ENCODE assay signal across 8 cellular contexts in genomic region chr15:82502700-82503339, GRCh38. TPM values are rescaled to one million over a fixed set of nuclear protein-coding genes. Genes with fewer than 3 reads are reported as not detected.
DNase-seq lines count a peak whose midpoint lies in the region; ATAC-seq and TF ChIP-seq lines count a peak whose summit lies in the region.
"Not testable (repeated sequence)": the region's sequence is repeated elsewhere in the genome, so short reads cannot be mapped to it uniquely, and the experiment has no call there.

No MANE protein-coding gene starts in this region.

- POLR2A ChIA-PET in CD8-positive, alpha-beta T cell (lab: Charles Lee); WTC11 (lab: Charles Lee): not testable (repeated sequence)

- H3K4me1 Mint-ChIP-seq in CD8-positive, alpha-beta T cell (ENCODE audit: low read depth); WTC11; activated naive CD8-positive, alpha-beta T cell treated with anti-CD3 and anti-CD28 coated beads, Interleukin-2, amount 50 U/mL, for 24 hours; mesothelial cell of epicardium: not testable (repeated sequence)

- H3K4me1 ChIP-seq in CD8-positive, alpha-beta T cell (ENCODE audit: insufficient read depth, low read length) = not testable (repeated sequence)

- H3K9me3 Mint-ChIP-seq in CD8-positive, alpha-beta T cell; WTC11; activated naive CD8-positive, alpha-beta T cell treated with anti-CD3 and anti-CD28 coated beads, Interleukin-2, amount 50 U/mL, for 24 hours; mesothelial cell of epicardium: not testable (repeated sequence)

- H3K9me3 ChIP-seq in CD8-positive, alpha-beta T cell (ENCODE audit: low read length) = not testable (repeated sequence)

- CTCF ChIA-PET in CD8-positive, alpha-beta T cell (lab: Charles Lee); WTC11 (lab: Charles Lee): not testable (repeated sequence)

- H3K4me3 Mint-ChIP-seq in CD8-positive, alpha-beta T cell; WTC11; activated naive CD8-positive, alpha-beta T cell treated with anti-CD3 and anti-CD28 coated beads, Interleukin-2, amount 50 U/mL, for 24 hours; mesothelial cell of epicardium: not testable (repeated sequence)

- not testable (repeated sequence) for H3K4me3 ChIP-seq in CD8-positive, alpha-beta T cell (ENCODE audit: low read depth, low read length); fibroblast of mammary gland (ENCODE audit: control insufficient read depth, low read depth, low read length)

- not testable (repeated sequence) for H3K27ac ChIP-seq in CD8-positive, alpha-beta T cell (ENCODE audit: low read depth, low read length)

- TF ChIP-seq CTCF in CD8-positive, alpha-beta T cell (IDR thresholded peaks at IDR 0.05); WTC11 (IDR thresholded peaks at IDR 0.05): not testable (repeated sequence)
- TF ChIP-seq CTCF in fibroblast of mammary gland (conservative IDR thresholded peaks at IDR 0.05; ENCODE audit: control insufficient read depth, insufficient read depth, low read depth, low read length) (peak; percentile 6), mesothelial cell of epicardium (IDR thresholded peaks at IDR 0.05; ENCODE audit: unreplicated experiment) (peak; percentile 34)

- not testable (repeated sequence) for H3K27ac Mint-ChIP-seq in CD8-positive, alpha-beta T cell; WTC11; activated naive CD8-positive, alpha-beta T cell treated with anti-CD3 and anti-CD28 coated beads, Interleukin-2, amount 50 U/mL, for 24 hours; mesothelial cell of epicardium

- ATAC-seq in CD8-positive, alpha-beta T cell = peak; percentile 87
- peak; percentile 69 for ATAC-seq in GM19463 (IDR thresholded peaks at IDR 0.05; ENCODE audit: unreplicated experiment)
- peak; percentile 70 for ATAC-seq in HG03139 (IDR thresholded peaks at IDR 0.05; ENCODE audit: unreplicated experiment)
- peak; percentile 80 for ATAC-seq in WTC11
- ATAC-seq in activated naive CD8-positive, alpha-beta T cell treated with anti-CD3 and anti-CD28 coated beads, Interleukin-2, amount 50 U/mL, for 24 hours = peak; percentile 75

- intact Hi-C loops in CD8-positive, alpha-beta T cell (cut with DNase I, micrococcal nuclease) = not testable (repeated sequence)

- not testable (repeated sequence) for H3K36me3 Mint-ChIP-seq in CD8-positive, alpha-beta T cell; WTC11; activated naive CD8-positive, alpha-beta T cell treated with anti-CD3 and anti-CD28 coated beads, Interleukin-2, amount 50 U/mL, for 24 hours (ENCODE audit: low read depth); mesothelial cell of epicardium

- not testable (repeated sequence) for H3K27me3 ChIP-seq in CD8-positive, alpha-beta T cell (ENCODE audit: insufficient read depth, low read length)

- not testable (repeated sequence) for DNase-seq in CD8-positive, alpha-beta T cell; WTC11 (ENCODE audit: low spot score); fibroblast of mammary gland (ENCODE audit: low read depth); mesothelial cell of epicardium (ENCODE audit: low spot score in 2 of 2, unreplicated experiment in 2 of 2)
- peak; percentile 7 for DNase-seq in activated naive CD8-positive, alpha-beta T cell treated with anti-CD3 and anti-CD28 coated beads, Interleukin-2, amount 50 U/mL, for 24 hours
- peak; percentile 4 for DNase-seq in stimulated activated CD8-positive, alpha-beta memory T cell treated with anti-CD3 and anti-CD28 coated beads, Interleukin-15, amount 100 ng/mL, for 1 hour (ENCODE audit: low read depth)

- not testable (repeated sequence) for H3K36me3 ChIP-seq in CD8-positive, alpha-beta T cell (ENCODE audit: insufficient read depth, low read length)

- H3K27me3 Mint-ChIP-seq in CD8-positive, alpha-beta T cell (ENCODE audit: low read depth); WTC11 (ENCODE audit: low read depth); activated naive CD8-positive, alpha-beta T cell treated with anti-CD3 and anti-CD28 coated beads, Interleukin-2, amount 50 U/mL, for 24 hours; mesothelial cell of epicardium (ENCODE audit: low read depth): not testable (repeated sequence)

RNA-seq across cellular contexts. Expression of gene RPS17, which starts 37.4 kb away (rescaled TPM):
- 1,000 to 10,000 TPM; 3,034 to 3,037 TPM for total RNA-seq in CD8-positive, alpha-beta T cell
- total RNA-seq in WTC11 (2021) = 2,241 to 2,715 TPM (median 2,561 TPM) in 3 replicates
- 1,564 to 1,650 TPM (median 1,638 TPM) in 3 replicates for total RNA-seq in mesothelial cell of epicardium
